9 cellular contexts compared by ENCODE assay signal in the genomic region with DNA sequence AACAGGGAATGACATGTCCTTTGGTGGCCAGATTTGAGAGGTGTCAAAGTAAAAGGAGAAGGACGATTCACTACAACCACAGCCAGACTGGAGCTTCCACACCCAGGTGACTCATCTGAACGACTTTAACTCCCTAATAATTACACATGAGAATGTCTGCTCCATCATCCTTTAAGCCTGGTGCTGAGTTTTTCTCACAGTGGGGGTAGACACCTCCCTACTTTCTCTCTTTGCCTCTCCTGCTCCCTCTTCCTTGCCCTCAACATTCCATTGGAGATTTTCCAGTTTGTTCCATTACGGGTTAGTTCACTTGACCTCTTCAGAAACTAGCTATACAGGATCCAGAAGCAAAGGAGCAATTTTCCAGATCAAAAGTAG.
DNase-seq lines count a peak whose midpoint lies in the region; ATAC-seq, FAIRE-seq and TF ChIP-seq lines count a peak whose summit lies in the region.
"Had no signal": no experiment of that assay in that cellular context is flagged by ENCODE, and none has a peak within 500 bp of the region (broad histone marks: within the 10 kb centered on the region; RNA-seq: fewer than 3 reads in every experiment).

No MANE protein-coding gene starts in this region.

- H3K27ac ChIP-seq in kidney (ENCODE audit: low read depth in 2 of 2, low read length in 2 of 2) (peak overlapping the region; percentile 38 to 90), tibial artery (peak overlapping the region; percentile 69 to 75)
- H3K27ac ChIP-seq: VCaP had no signal

- H3K36me3 ChIP-seq in kidney (ENCODE audit: control insufficient read depth in 1 of 2, insufficient read depth in 2 of 2, low read length in 2 of 2) (no peaks in the 10 kb centered on the region), tibial artery (peaks cover 9 to 38% (median 23%) of the 10 kb centered on the region in 3 donors)

- intact Hi-C loops in kidney (cut with DNase I) = no loop called here
- intact Hi-C loops in tibial artery (cut with DNase I; ENCODE audit: low total_unique reads) = loop anchor here (5.0 kb wide), 1 partner anchor 162 kb away; no protein-coding TSS in a partner anchor

- no peaks in the 10 kb centered on the region for H3K27me3 ChIP-seq in tibial artery

- H3K9me3 Mint-ChIP-seq in activated T-cell treated with anti-CD3 and anti-CD28 coated beads, Interleukin-2, amount 50 U/mL, for 24 hours = no peaks in the 10 kb centered on the region
- peaks cover 8% of the 10 kb centered on the region for H3K9me3 Mint-ChIP-seq in activated naive CD8-positive, alpha-beta T cell treated with anti-CD3 and anti-CD28 coated beads for 36 hours

- H3K36me3 Mint-ChIP-seq in activated T-cell treated with anti-CD3 and anti-CD28 coated beads, Interleukin-2, amount 50 U/mL, for 24 hours (ENCODE audit: low read depth) = peaks cover 80% of the 10 kb centered on the region
- peaks cover 87% of the 10 kb centered on the region for H3K36me3 Mint-ChIP-seq in activated naive CD8-positive, alpha-beta T cell treated with anti-CD3 and anti-CD28 coated beads for 36 hours

- H3K4me3 ChIP-seq in kidney (ENCODE audit: low read length in 2 of 2) = no peak overlapping the region
- no peak overlapping the region for H3K4me3 ChIP-seq in tibial artery

- H3K4me1 ChIP-seq in kidney (ENCODE audit: control insufficient read depth in 1 of 2, insufficient read depth in 1 of 2, low read depth in 1 of 2, low read length in 2 of 2) (peaks cover 34 to 51% of the 10 kb centered on the region in 2 donors), tibial artery (peaks cover 0 to 52% (median 47%) of the 10 kb centered on the region in 4 donors)

- H3K4me1 Mint-ChIP-seq in activated T-cell treated with anti-CD3 and anti-CD28 coated beads, Interleukin-2, amount 50 U/mL, for 24 hours (ENCODE audit: low read depth) = peaks cover 97% of the 10 kb centered on the region
- H3K4me1 Mint-ChIP-seq in activated naive CD8-positive, alpha-beta T cell treated with anti-CD3 and anti-CD28 coated beads for 36 hours = peaks cover 94% of the 10 kb centered on the region

- H3K27me3 Mint-ChIP-seq in activated T-cell treated with anti-CD3 and anti-CD28 coated beads, Interleukin-2, amount 50 U/mL, for 24 hours = no peaks in the 10 kb centered on the region
- no peaks in the 10 kb centered on the region for H3K27me3 Mint-ChIP-seq in activated naive CD8-positive, alpha-beta T cell treated with anti-CD3 and anti-CD28 coated beads for 36 hours

- FAIRE-seq in kidney (lab: Jason Lieb, UNC) (no peak), GM12892 (lab: Jason Lieb, UNC) (no peak)

- TF ChIP-seq CTCF in kidney (IDR thresholded peaks at IDR 0.05; ENCODE audit: borderline replicate concordance, extremely low read depth, insufficient read depth) = no peak
- TF ChIP-seq CTCF in tibial artery (IDR thresholded peaks at IDR 0.05) = no peak

- H3K27ac Mint-ChIP-seq in activated T-cell treated with anti-CD3 and anti-CD28 coated beads, Interleukin-2, amount 50 U/mL, for 24 hours = peak overlapping the region; percentile 54
- peak overlapping the region; percentile 100 for H3K27ac Mint-ChIP-seq in activated naive CD8-positive, alpha-beta T cell treated with anti-CD3 and anti-CD28 coated beads for 36 hours

- no peak for TF ChIP-seq POLR2A in GM12892 (IDR thresholded peaks at IDR 0.05; ENCODE audit: low read depth, low read length)

- H3K4me3 Mint-ChIP-seq in activated T-cell treated with anti-CD3 and anti-CD28 coated beads, Interleukin-2, amount 50 U/mL, for 24 hours = peak overlapping the region; percentile 44
- H3K4me3 Mint-ChIP-seq in activated naive CD8-positive, alpha-beta T cell treated with anti-CD3 and anti-CD28 coated beads for 36 hours = peak overlapping the region; percentile 76

- no peaks in the 10 kb centered on the region for H3K9me3 ChIP-seq in kidney (ENCODE audit: control insufficient read depth in 1 of 2, low read length in 2 of 2)
- H3K9me3 ChIP-seq in tibial artery = no peaks in the 10 kb centered on the region

- no peak for DNase-seq in activated T-cell treated with anti-CD3 and anti-CD28 coated beads, Interleukin-2, amount 50 U/mL, for 24 hours
- DNase-seq in activated T-cell treated with anti-CD3 and anti-CD28 coated beads, Interleukin-2, amount 50 U/mL, for 1 hour = no peak
- no peak for DNase-seq in activated naive CD8-positive, alpha-beta T cell treated with anti-CD3 and anti-CD28 coated beads for 36 hours
- DNase-seq in kidney = no peak
- DNase-seq in tibial artery = no peak
- no peak for DNase-seq in DMS153 (lab: John Stamatoyannopoulos, UW)
- DNase-seq in GM12892 (ENCODE audit: insufficient read length) = no peak

- ATAC-seq in GM18858 (IDR thresholded peaks at IDR 0.05; ENCODE audit: unreplicated experiment) = no peak

- no peak overlapping the region for H3K9ac ChIP-seq in kidney (ENCODE audit: low read length in 2 of 2)
